In the genomic region with DNA sequence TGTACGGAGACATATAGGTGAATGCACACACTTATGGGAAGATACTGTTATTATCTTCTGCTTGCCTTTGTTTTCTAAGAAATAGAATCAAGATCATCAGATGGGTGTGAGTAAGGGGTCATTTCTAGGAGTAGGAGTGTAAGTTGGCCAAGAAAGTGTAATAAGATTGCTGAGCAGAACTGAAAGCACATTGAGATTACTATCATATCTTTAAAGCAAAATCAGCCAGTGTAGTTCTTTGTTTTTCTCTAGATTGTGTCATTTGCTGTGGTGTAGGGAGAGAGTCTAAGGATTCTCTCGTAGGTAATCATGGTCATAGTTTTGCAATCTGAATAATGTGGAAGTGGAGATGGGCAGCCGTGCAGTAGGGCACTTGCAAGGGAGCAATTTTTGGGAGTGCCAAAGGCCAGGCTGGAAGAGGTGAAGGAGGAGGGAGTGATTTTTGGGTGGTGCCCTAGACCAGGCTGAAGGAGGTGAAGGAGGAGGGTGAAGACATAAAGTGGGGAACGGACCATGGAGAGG, we compare ENCODE assay signal across 26 cellular contexts.
"Had no signal": no experiment of that assay in that cellular context is flagged by ENCODE, and none has a peak within 500 bp of the region (broad histone marks: within the 10 kb centered on the region; RNA-seq: fewer than 3 reads in every experiment).

No MANE protein-coding gene starts in this region.

- DNase-seq: colonic mucosa; effector CD8-positive, alpha-beta T cell; foreskin keratinocyte; heart left ventricle; left ventricle myocardium superior; lower lobe of right lung; naive thymus-derived CD8-positive, alpha-beta T cell; right lobe of liver; small intestine; stimulated activated CD4-positive, alpha-beta T cell treated with anti-CD3 and anti-CD28 coated beads, Interleukin-15, amount 100 ng/mL, for 24 hours; stimulated activated CD4-positive, alpha-beta T cell treated with anti-CD3 and anti-CD28 coated beads, Interleukin-2, amount 100 ng/mL, for 48 hours; stimulated activated naive B cell treated with anti-CD40 and anti-IgM and Interleukin-4, amounts not matched to agents 10 μg/mL and 1 μg/mL and 100 μg/mL, for 72 hours; transverse colon; upper lobe of right lung had no signal

- H3K36me3 ChIP-seq: colonic mucosa, esophagus muscularis mucosa, gastroesophageal sphincter, heart left ventricle, lower lobe of right lung, neutrophil, right lobe of liver, thoracic aorta, transverse colon, upper lobe of right lung, vagina had no signal

- H3K27me3 ChIP-seq: colonic mucosa, esophagus muscularis mucosa, foreskin keratinocyte, gastroesophageal sphincter, heart left ventricle, neutrophil, right lobe of liver, transverse colon, upper lobe of right lung, vagina had no signal

- ATAC-seq: foreskin keratinocyte; gastroesophageal sphincter; heart left ventricle; left ventricle myocardium superior; lower lobe of right lung; naive thymus-derived CD8-positive, alpha-beta T cell; right lobe of liver; stimulated activated naive B cell treated with anti-CD40 and anti-IgM and Interleukin-4, amounts not matched to agents 10 μg/mL and 1 μg/mL and 100 μg/mL, for 72 hours; upper lobe of right lung had no signal

- H3K27ac ChIP-seq: colonic mucosa, esophagus muscularis mucosa, foreskin keratinocyte, gastroesophageal sphincter, heart left ventricle, hepatocyte, lower lobe of right lung, neutrophil, parathyroid adenoma, right lobe of liver, thoracic aorta, transverse colon, upper lobe of right lung, vagina had no signal

- H3K36me3 Mint-ChIP-seq: naive thymus-derived CD8-positive, alpha-beta T cell; stimulated activated naive B cell treated with anti-CD40 and anti-IgM and Interleukin-4, amounts not matched to agents 10 μg/mL and 1 μg/mL and 100 μg/mL, for 72 hours had no signal

- H3K27ac Mint-ChIP-seq: dendritic cell treated with granulocyte-macrophage colony-stimulating factor and Interleukin-4, amounts not matched to agents 40 ng/mL and 50 ng/mL, for 4 days; naive thymus-derived CD8-positive, alpha-beta T cell; progenitor cell of endocrine pancreas; stimulated activated naive B cell treated with anti-CD40 and anti-IgM and Interleukin-4, amounts not matched to agents 10 μg/mL and 1 μg/mL and 100 μg/mL, for 72 hours; stimulated activated naive CD8-positive, alpha-beta T cell treated with anti-CD3 and anti-CD28 coated beads, Interleukin-15, Interleukin-2, amounts not matched to agents 100 ng/mL and 50 ng/mL, for 24 hours had no signal

- H3K4me3 Mint-ChIP-seq: dendritic cell treated with granulocyte-macrophage colony-stimulating factor and Interleukin-4, amounts not matched to agents 40 ng/mL and 50 ng/mL, for 4 days; naive thymus-derived CD8-positive, alpha-beta T cell; stimulated activated naive B cell treated with anti-CD40 and anti-IgM and Interleukin-4, amounts not matched to agents 10 μg/mL and 1 μg/mL and 100 μg/mL, for 72 hours; stimulated activated naive CD8-positive, alpha-beta T cell treated with anti-CD3 and anti-CD28 coated beads, Interleukin-15, Interleukin-2, amounts not matched to agents 100 ng/mL and 50 ng/mL, for 24 hours had no signal

- H3K4me1 ChIP-seq: colonic mucosa, esophagus muscularis mucosa, foreskin keratinocyte, gastroesophageal sphincter, lower lobe of right lung, right lobe of liver, transverse colon, upper lobe of right lung, vagina had no signal

- H3K9me3 ChIP-seq: colonic mucosa, esophagus muscularis mucosa, gastroesophageal sphincter, heart left ventricle, lower lobe of right lung, neutrophil, right lobe of liver, thoracic aorta, transverse colon, upper lobe of right lung, vagina had no signal

- H3K27me3 Mint-ChIP-seq: dendritic cell treated with granulocyte-macrophage colony-stimulating factor and Interleukin-4, amounts not matched to agents 40 ng/mL and 50 ng/mL, for 4 days had no signal

- H3K9ac ChIP-seq: parathyroid adenoma had no signal

- H3K4me3 ChIP-seq: colonic mucosa, esophagus muscularis mucosa, gastroesophageal sphincter, heart left ventricle, hepatocyte, lower lobe of right lung, right lobe of liver, thoracic aorta, transverse colon, upper lobe of right lung, vagina had no signal

- FAIRE-seq: endothelial cell of umbilical vein, keratinocyte, small intestine had no signal

- H3K4me1 Mint-ChIP-seq: naive thymus-derived CD8-positive, alpha-beta T cell; stimulated activated naive B cell treated with anti-CD40 and anti-IgM and Interleukin-4, amounts not matched to agents 10 μg/mL and 1 μg/mL and 100 μg/mL, for 72 hours had no signal

- H3K9me3 Mint-ChIP-seq: dendritic cell treated with granulocyte-macrophage colony-stimulating factor and Interleukin-4, amounts not matched to agents 40 ng/mL and 50 ng/mL, for 4 days; naive thymus-derived CD8-positive, alpha-beta T cell; stimulated activated naive B cell treated with anti-CD40 and anti-IgM and Interleukin-4, amounts not matched to agents 10 μg/mL and 1 μg/mL and 100 μg/mL, for 72 hours; stimulated activated naive CD8-positive, alpha-beta T cell treated with anti-CD3 and anti-CD28 coated beads, Interleukin-15, Interleukin-2, amounts not matched to agents 100 ng/mL and 50 ng/mL, for 24 hours had no signal
